ENCODE assay signal across 1 cellular context in genomic region chr15:78880242-78880533, GRCh38.
TF ChIP-seq lines count a peak whose summit lies in the region.

No MANE protein-coding gene starts in this region.

TF ChIP-seq in GM23338, 12 proteins besides CTCF, POLR2A, EP300 and RAD21 (continued from another document):
- TF ChIP-seq ZNF462 (CRISPR knock-in tag; IDR thresholded peaks at IDR 0.05) (no peak), EZH2 (IDR thresholded peaks at IDR 0.05; ENCODE audit: low read depth, unreplicated experiment) (no peak), REST (IDR thresholded peaks at IDR 0.05; ENCODE audit: unreplicated experiment) (no peak), ZNF114 (CRISPR knock-in tag; IDR thresholded peaks at IDR 0.05) (no peak), EZH2phosphoT487 (IDR thresholded peaks at IDR 0.05; ENCODE audit: unreplicated experiment) (no peak), ZNF331 (CRISPR knock-in tag; IDR thresholded peaks at IDR 0.05; ENCODE audit: low read depth) (no peak)
